In genomic region chr17:21394265-21394664, GRCh38 we compare ENCODE assay signal across 23 cellular contexts. TPM values are rescaled to one million over a fixed set of nuclear protein-coding genes. Genes with fewer than 3 reads are reported as not detected.
DNase-seq lines count a peak whose midpoint lies in the region; ATAC-seq, FAIRE-seq and TF ChIP-seq lines count a peak whose summit lies in the region.
"Had no signal": no experiment of that assay in that cellular context is flagged by ENCODE, and none has a peak within 500 bp of the region (broad histone marks: within the 10 kb centered on the region; RNA-seq: fewer than 3 reads in every experiment).

No MANE protein-coding gene starts in this region.

- no peak for TF ChIP-seq POLR2A in IMR-90 (IDR thresholded peaks at IDR 0.05; ENCODE audit: low read depth, low read length)
- TF ChIP-seq POLR2A in K562 (conservative IDR thresholded peaks at IDR 0.05), result no peak
- no peak for TF ChIP-seq POLR2A in lower leg skin (IDR thresholded peaks at IDR 0.05)

- no peak overlapping the region for H3K27ac ChIP-seq in IMR-90 (ENCODE audit: insufficient read depth, low read length)
- no peak overlapping the region for H3K27ac ChIP-seq in K562 (ENCODE audit: extremely low read depth, low read depth, low read length)
- no peak overlapping the region for H3K27ac ChIP-seq in neural progenitor cell
- H3K27ac ChIP-seq: right atrium auricular region, upper lobe of right lung had no signal

- H3K79me1 ChIP-seq in IMR-90 (ENCODE audit: low read depth in 1 of 2, low read length in 2 of 2), result no peaks in the 10 kb centered on the region

- H3K27me3 Mint-ChIP-seq in neural progenitor cell (ENCODE audit: insufficient read depth, low read depth), result peaks cover 6% of the 10 kb centered on the region
- H3K27me3 Mint-ChIP-seq: activated naive CD8-positive, alpha-beta T cell treated with anti-CD3 and anti-CD28 coated beads for 36 hours had no signal

- H2AK9ac ChIP-seq in IMR-90 (replicated peaks; ENCODE audit: low read depth, low read length, poor library complexity), result no peak overlapping the region

- H3K18ac ChIP-seq in IMR-90 (ENCODE audit: low read depth, low read length), result no peak overlapping the region

- no peak overlapping the region for H4K5ac ChIP-seq in IMR-90 (ENCODE audit: low read depth, low read length)

- TF ChIP-seq RAD21 in IMR-90 (IDR thresholded peaks at IDR 0.05; ENCODE audit: low read length) (no peak), K562 (CRISPR knock-in tag; conservative IDR thresholded peaks at IDR 0.05 in 1 of 2, IDR thresholded peaks at IDR 0.05 in 1 of 2) (no peak)

- H3K79me2 ChIP-seq in K562 (ENCODE audit: control insufficient read depth, insufficient read depth, low read length) (no peaks in the 10 kb centered on the region), neural progenitor cell (ENCODE audit: low read depth) (no peaks in the 10 kb centered on the region)

- no CpG with 5 or more reads among the region's 2 CpGs for WGBS in IMR-90 (ENCODE audit: extremely low coverage in 2 of 2, insufficient read length in 1 of 2), 2 experiments
- 0% methylated on average over 2 of the region's 2 CpGs for WGBS in K562 (ENCODE audit: insufficient coverage, low coverage, missing lambda C conversion rate)
- WGBS in lower leg skin, 2 donors, result 70 to 73% methylated on average over 2 of the region's 2 CpGs

- peaks cover 25% of the 10 kb centered on the region for H3K4me1 Mint-ChIP-seq in neural progenitor cell
- H3K4me1 Mint-ChIP-seq: activated CD8-positive, alpha-beta memory T cell treated with anti-CD3 and anti-CD28 coated beads, Interleukin-2, amount 10 ng/mL, durations not matched to agents 7 days and 5 days; activated naive CD8-positive, alpha-beta T cell treated with anti-CD3 and anti-CD28 coated beads for 36 hours had no signal

- CTCF ChIA-PET in IMR-90 (lab: Yijun Ruan, JAX) (no interaction called here), K562 (lab: Yijun Ruan, JAX; ENCODE audit: low intra/inter-chr PET ratio) (no interaction called here)

- POLR2A ChIA-PET in IMR-90 (lab: Charles Lee; ENCODE audit: unreplicated experiment) (no interaction called here), K562 (lab: Yijun Ruan, JAX) (no interaction called here)

- DNase-seq in EL (peak; percentile 17), IMR-90 (peak; percentile 62), K562 (ENCODE audit: extremely low read depth in 1 of 4, low spot score in 3 of 4) (no peak), neural progenitor cell (ENCODE audit: low spot score) (no peak), UCSD-AML1 (lab: John Stamatoyannopoulos, UW; ENCODE audit: unreplicated experiment) (no peak), lower leg skin (ENCODE audit: low spot score in 2 of 2) (no peak)
- DNase-seq: activated CD4-positive, alpha-beta T cell treated with anti-CD3 and anti-CD28 coated beads for 4 hours; activated CD8-positive, alpha-beta memory T cell treated with anti-CD3 and anti-CD28 coated beads, Interleukin-2, amount 10 ng/mL, durations not matched to agents 7 days and 5 days; activated naive CD8-positive, alpha-beta T cell treated with anti-CD3 and anti-CD28 coated beads for 36 hours; BE2C; kidney; NCI-H1092 treated with DMSO at 0.1 percent for 48 hours; NCI-H2081; NCI-H510A treated with DMSO at 0.1 percent for 48 hours; occipital lobe; stimulated activated CD4-positive, alpha-beta T cell treated with anti-CD3 and anti-CD28 coated beads, Interleukin-15, amount 100 ng/mL, for 24 hours; upper lobe of right lung had no signal

- H3K36me3 ChIP-seq in IMR-90 (ENCODE audit: control insufficient read depth, insufficient read depth, low read length), result no peaks in the 10 kb centered on the region
- H3K36me3 ChIP-seq in K562 (ENCODE audit: control insufficient read depth, insufficient read depth, low read length), result no peaks in the 10 kb centered on the region
- no peaks in the 10 kb centered on the region for H3K36me3 ChIP-seq in neural progenitor cell
- H3K36me3 ChIP-seq: BE2C, right atrium auricular region, upper lobe of right lung had no signal

- ATAC-seq in IMR-90 (ENCODE audit: low read depth), result peak; percentile 44
- peak; percentile 32; the same call in 1 of the 3 replicates for ATAC-seq in K562
- no peak for ATAC-seq in HG03460 (IDR thresholded peaks at IDR 0.05; ENCODE audit: unreplicated experiment)
- ATAC-seq: activated CD8-positive, alpha-beta memory T cell treated with anti-CD3 and anti-CD28 coated beads, Interleukin-2, amount 10 ng/mL, durations not matched to agents 7 days and 5 days; upper lobe of right lung had no signal

- H3K9me3 ChIP-seq in IMR-90 (ENCODE audit: control insufficient read depth, insufficient read depth, low read length) (no peaks in the 10 kb centered on the region), K562 (replicated peaks; ENCODE audit: control insufficient read depth, insufficient read depth, low read depth, low read length) (no peaks in the 10 kb centered on the region), neural progenitor cell (ENCODE audit: low read depth) (no peaks in the 10 kb centered on the region)
- H3K9me3 ChIP-seq: BE2C, right atrium auricular region, upper lobe of right lung had no signal

- intact Hi-C loops in IMR-90 (cut with micrococcal nuclease), result no loop called here
- intact Hi-C loops in K562 (cut with micrococcal nuclease), result no loop called here
- intact Hi-C loops in lower leg skin (cut with DNase I; ENCODE audit: low total_unique reads), result no loop called here

- dilution Hi-C loops in IMR-90 (cut with HindIII; ENCODE audit: low sequenced_read_pairs, unreplicated experiment), result no loop called here

- H3K9me1 ChIP-seq in IMR-90 (ENCODE audit: insufficient read depth, low read length), result no peaks in the 10 kb centered on the region; the same call in 1 of the 2 replicates
- no peaks in the 10 kb centered on the region for H3K9me1 ChIP-seq in K562 (ENCODE audit: control insufficient read depth, insufficient read depth, low read length)

- TF ChIP-seq EP300 in K562 (IDR thresholded peaks at IDR 0.05; ENCODE audit: low read length), result no peak

- no peak for FAIRE-seq in K562 (lab: Jason Lieb, UNC)
- FAIRE-seq: G401.6, kidney, TTC549 had no signal

- no peaks in the 10 kb centered on the region for H3K36me3 Mint-ChIP-seq in neural progenitor cell
- H3K36me3 Mint-ChIP-seq: activated CD8-positive, alpha-beta memory T cell treated with anti-CD3 and anti-CD28 coated beads, Interleukin-2, amount 10 ng/mL, durations not matched to agents 7 days and 5 days; activated naive CD8-positive, alpha-beta T cell treated with anti-CD3 and anti-CD28 coated beads for 36 hours had no signal

- no peak overlapping the region for H2BK15ac ChIP-seq in IMR-90 (ENCODE audit: low read depth, low read length)

- no peak overlapping the region for H4K8ac ChIP-seq in IMR-90 (ENCODE audit: low read depth in 2 of 2, low read length in 2 of 2)

- H3K4ac ChIP-seq in IMR-90 (ENCODE audit: low read depth, low read length), result no peak overlapping the region

- peaks cover 23% of the 10 kb centered on the region for H3K27me3 ChIP-seq in IMR-90 (ENCODE audit: control insufficient read depth, insufficient read depth, low read length)
- H3K27me3 ChIP-seq in K562 (ENCODE audit: control insufficient read depth in 2 of 2, insufficient read depth in 2 of 2, low read length in 2 of 2), result peaks cover 0 to 40% of the 10 kb centered on the region in 2 experiments; a peak in 3 of 5 replicates
- H3K27me3 ChIP-seq in neural progenitor cell, result no peaks in the 10 kb centered on the region
- H3K27me3 ChIP-seq: BE2C, right atrium auricular region, upper lobe of right lung had no signal

- in situ Hi-C loops in IMR-90 (cut with MboI; ENCODE audit: low sequenced_read_pairs) (no loop called here), K562 (cut with MboI) (no loop called here)

- H2AFZ ChIP-seq in IMR-90 (replicated peaks; ENCODE audit: low read length, poor library complexity) (no peak overlapping the region), K562 (ENCODE audit: low read depth, low read length) (no peak overlapping the region), neural progenitor cell (replicated peaks) (no peak overlapping the region)

- H4K91ac ChIP-seq in IMR-90 (ENCODE audit: insufficient read depth, low read depth, low read length), result no peak overlapping the region

- no peaks in the 10 kb centered on the region for H3K9me3 Mint-ChIP-seq in neural progenitor cell
- H3K9me3 Mint-ChIP-seq: activated naive CD8-positive, alpha-beta T cell treated with anti-CD3 and anti-CD28 coated beads for 36 hours; activated T-helper 1 cell treated with anti-CD3 and anti-CD28 coated beads, Interleukin-12 subunit alpha, Interleukin-12 subunit beta, Interleukin-2, Interleukin-4 antibody, amounts not matched to agents 30 ng/mL and 10 ng/mL and 1 ng/mL, durations not matched to agents 14 hours and 24 hours and 36 hours; dendritic cell treated with granulocyte-macrophage colony-stimulating factor and Interleukin-4, amounts not matched to agents 40 ng/mL and 50 ng/mL, for 4 days had no signal

- H3K4me3 Mint-ChIP-seq in neural progenitor cell, result no peak overlapping the region
- H3K4me3 Mint-ChIP-seq: activated CD8-positive, alpha-beta memory T cell treated with anti-CD3 and anti-CD28 coated beads, Interleukin-2, amount 10 ng/mL, durations not matched to agents 7 days and 5 days; activated naive CD8-positive, alpha-beta T cell treated with anti-CD3 and anti-CD28 coated beads for 36 hours; activated T-helper 1 cell treated with anti-CD3 and anti-CD28 coated beads, Interleukin-12 subunit alpha, Interleukin-12 subunit beta, Interleukin-2, Interleukin-4 antibody, amounts not matched to agents 30 ng/mL and 10 ng/mL and 1 ng/mL, durations not matched to agents 14 hours and 24 hours and 36 hours; dendritic cell treated with granulocyte-macrophage colony-stimulating factor and Interleukin-4, amounts not matched to agents 40 ng/mL and 50 ng/mL, for 4 days had no signal

- H3K9ac ChIP-seq in IMR-90 (ENCODE audit: low read depth, low read length), result no peak overlapping the region
- H3K9ac ChIP-seq in K562 (ENCODE audit: insufficient read depth in 1 of 2, low read depth in 2 of 2, low read length in 2 of 2), result no peak overlapping the region
- no peak overlapping the region for H3K9ac ChIP-seq in neural progenitor cell

- no peak overlapping the region for H2BK120ac ChIP-seq in IMR-90 (ENCODE audit: low read depth, low read length)

- TF ChIP-seq CTCF in IMR-90 (conservative IDR thresholded peaks at IDR 0.05; ENCODE audit: low read depth, low read length) (no peak), K562 (IDR thresholded peaks at IDR 0.05 in 2 of 3, conservative IDR thresholded peaks at IDR 0.05 in 1 of 3; ENCODE audit: insufficient read depth in 2 of 3, low read depth in 1 of 3, low read length in 3 of 3) (no peak), neural progenitor cell (IDR thresholded peaks at IDR 0.05) (no peak), lower leg skin (IDR thresholded peaks at IDR 0.05) (no peak)

- H3F3A ChIP-seq in neural progenitor cell (ENCODE audit: low read depth), result no peaks in the 10 kb centered on the region

- no TSS peak for BruUV-seq in IMR-90 (replicated peaks; lab: Mats Ljungman, UMichigan)
- no TSS peak for BruUV-seq in K562 (replicated peaks; lab: Mats Ljungman, UMichigan)

- H3K4me3 ChIP-seq in IMR-90 (ENCODE audit: insufficient read depth, low read depth, low read length) (no peak overlapping the region), K562 (no peak overlapping the region), neural progenitor cell (no peak overlapping the region), lower leg skin (ENCODE audit: low read depth, poor library complexity, severe bottlenecking) (no peak overlapping the region)
- H3K4me3 ChIP-seq: right atrium auricular region, upper lobe of right lung had no signal

- H3K4me2 ChIP-seq in IMR-90 (ENCODE audit: low read depth, low read length) (no peak overlapping the region), K562 (ENCODE audit: insufficient read depth, low read length) (no peak overlapping the region), neural progenitor cell (no peak overlapping the region)

- H3K56ac ChIP-seq in IMR-90 (ENCODE audit: extremely low read depth, insufficient read depth, low read length), result no peak overlapping the region

- no peak overlapping the region for H2BK20ac ChIP-seq in IMR-90 (ENCODE audit: low read depth, low read length)

- no peak overlapping the region for H2AK5ac ChIP-seq in IMR-90 (ENCODE audit: low read depth, low read length)

- H3K14ac ChIP-seq in IMR-90 (replicated peaks; ENCODE audit: low read depth, low read length), result no peak overlapping the region

- no peak overlapping the region for H2BK5ac ChIP-seq in IMR-90 (ENCODE audit: low read depth, low read length, poor library complexity, severe bottlenecking)

- no peak overlapping the region for H3K23ac ChIP-seq in IMR-90 (ENCODE audit: low read depth, low read length)

- H3K4me1 ChIP-seq in IMR-90 (ENCODE audit: control insufficient read depth, insufficient read depth, low read length) (peaks cover 13% of the 10 kb centered on the region), K562 (replicated peaks in 1 of 2; ENCODE audit: control insufficient read depth in 2 of 2, insufficient read depth in 2 of 2, low read length in 2 of 2) (peaks cover 0 to 9% of the 10 kb centered on the region in 2 experiments; a peak in 2 of 5 replicates), neural progenitor cell (peaks cover 6% of the 10 kb centered on the region)
- H3K4me1 ChIP-seq: BE2C, upper lobe of right lung had no signal

- peak overlapping the region; percentile 19 for H3K27ac Mint-ChIP-seq in neural progenitor cell
- H3K27ac Mint-ChIP-seq: activated CD8-positive, alpha-beta memory T cell treated with anti-CD3 and anti-CD28 coated beads, Interleukin-2, amount 10 ng/mL, durations not matched to agents 7 days and 5 days; activated naive CD8-positive, alpha-beta T cell treated with anti-CD3 and anti-CD28 coated beads for 36 hours; activated T-helper 1 cell treated with anti-CD3 and anti-CD28 coated beads, Interleukin-12 subunit alpha, Interleukin-12 subunit beta, Interleukin-2, Interleukin-4 antibody, amounts not matched to agents 30 ng/mL and 10 ng/mL and 1 ng/mL, durations not matched to agents 14 hours and 24 hours and 36 hours; dendritic cell treated with granulocyte-macrophage colony-stimulating factor and Interleukin-4, amounts not matched to agents 40 ng/mL and 50 ng/mL, for 4 days had no signal

- H4K20me1 ChIP-seq in IMR-90 (ENCODE audit: insufficient read depth, low read length) (no peaks in the 10 kb centered on the region), K562 (replicated peaks; ENCODE audit: control insufficient read depth, insufficient read depth, low read length) (peaks cover 4% of the 10 kb centered on the region; the same call in 1 of the 2 replicates), neural progenitor cell (ENCODE audit: low read depth) (no peaks in the 10 kb centered on the region)

RNA-seq across cellular contexts. Expression of gene KCNJ12, which starts 18.1 kb away (rescaled TPM):
- total RNA-seq in IMR-90 (2012; rRNA removed) (under 0.01 and 0.28 TPM in 2 replicates), K562 (2014; rRNA removed) (0.12 TPM in 1 of 2 replicates, not detected in the other), K562 (2014; rRNA removed; fragmentation: Illumina TruSeq; extraction: Trizol) (not detected in 2 replicates), K562 (2015; rRNA removed; fragmentation: Illumina TruSeq; extraction: Trizol) (not detected in 2 replicates), K562 (2021) (0.02 TPM in 1 of 2 replicates, not detected in the other), neural progenitor cell (ENCODE audit: low replicate concordance) (0.56 and 1.8 TPM in 2 replicates), lower leg skin (10 to 100 TPM in 1 of 4 donors, 1 to 10 TPM in 3; 3.8 to 14.2 (median 6.3) TPM)
- polyA plus RNA-seq in IMR-90 (2012; rRNA removed) (0.10 and 0.13 TPM in 2 replicates), K562 (2011; rRNA removed) (not detected in 2 replicates), K562 (2014; fragmentation: Illumina TruSeq; extraction: Trizol) (not detected in 2 replicates), K562 (2014; fragmentation: Nextera tagmentation; extraction: Ambion mirVana) (not detected), K562 (2014; rRNA removed) (not detected in 2 replicates)
- polyA plus RNA-seq in IMR-90 (2012; cell fraction: cytosol; rRNA removed), result 0.14 and 0.32 TPM in 2 replicates
- polyA plus RNA-seq in IMR-90 (2012; cell fraction: nucleus; rRNA removed; ENCODE audit: low replicate concordance), result 0.13 and 0.17 TPM in 2 replicates
- not detected in 2 replicates for total RNA-seq in K562 (2011; cell fraction: chromatin; rRNA removed; ENCODE audit: low replicate concordance)
- not detected in 2 replicates for total RNA-seq in K562 (2011; cell fraction: nucleolus; rRNA removed)
- not detected in 2 replicates for total RNA-seq in K562 (2011; cell fraction: nucleoplasm; rRNA removed)
- 0.01 and 0.03 TPM in 2 replicates for polyA plus RNA-seq in K562 (2011; cell fraction: cytosol; rRNA removed)
- not detected in 2 replicates for polyA plus RNA-seq in K562 (2011; cell fraction: nucleus; rRNA removed)
- polyA plus RNA-seq in K562 (2012), result not detected in 2 replicates
- polyA minus RNA-seq in K562 (2011; rRNA and poly(A)+ RNA removed), result not detected in 2 replicates
- not detected in 2 replicates for polyA minus RNA-seq in K562 (2011; cell fraction: cytosol; rRNA and poly(A)+ RNA removed)
- not detected in 2 replicates for polyA minus RNA-seq in K562 (2011; cell fraction: nucleus; rRNA and poly(A)+ RNA removed)
- total RNA-seq: activated CD8-positive, alpha-beta memory T cell treated with anti-CD3 and anti-CD28 coated beads, Interleukin-2, amount 10 ng/mL, durations not matched to agents 7 days and 5 days; activated naive CD8-positive, alpha-beta T cell treated with anti-CD3 and anti-CD28 coated beads for 36 hours; activated T-helper 1 cell treated with anti-CD3 and anti-CD28 coated beads, Interleukin-12 subunit alpha, Interleukin-12 subunit beta, Interleukin-2, Interleukin-4 antibody, amounts not matched to agents 30 ng/mL and 10 ng/mL and 1 ng/mL, durations not matched to agents 14 hours and 24 hours and 36 hours had no signal

Comparison
In these comparisons a context has a peak if more than half of its experiments do, and no peak if none do; other contexts are left out.
1. DNase-seq: peak in EL (single experiment) and IMR-90 (single experiment); none in K562 (0 of 4), neural progenitor cell (single experiment), UCSD-AML1 (single experiment) and lower leg skin (0 of 2).